ENCODE assay signal across 16 cellular contexts in genomic region chr13:105961438-105961837, GRCh38.
"Had no signal": no experiment of that assay in that cellular context is flagged by ENCODE, and none has a peak within 500 bp of the region (broad histone marks: within the 10 kb centered on the region; RNA-seq: fewer than 3 reads in every experiment).

No MANE protein-coding gene starts in this region.

- DNase-seq: hypothalamus; immature natural killer cell; left ventricle myocardium inferior; mesenchymal stem cell; naive thymus-derived CD8-positive, alpha-beta T cell; occipital lobe; psoas muscle; small intestine; spleen; stimulated activated CD4-positive, alpha-beta T cell treated with anti-CD3 and anti-CD28 coated beads, Interleukin-4, amount 100 ng/mL, for 24 hours; stimulated activated naive CD4-positive, alpha-beta T cell; tibial artery; trophoblast cell; upper lobe of right lung had no signal

- ATAC-seq: naive thymus-derived CD8-positive, alpha-beta T cell; psoas muscle; sciatic nerve; stimulated activated effector memory CD8-positive, alpha-beta T cell treated with anti-CD3 and anti-CD28 coated beads, Interleukin-12 subunit alpha, Interleukin-12 subunit beta, amount 100 ng/mL, for 72 hours; upper lobe of right lung had no signal
